8 cellular contexts compared by ENCODE assay signal in the genomic region with DNA sequence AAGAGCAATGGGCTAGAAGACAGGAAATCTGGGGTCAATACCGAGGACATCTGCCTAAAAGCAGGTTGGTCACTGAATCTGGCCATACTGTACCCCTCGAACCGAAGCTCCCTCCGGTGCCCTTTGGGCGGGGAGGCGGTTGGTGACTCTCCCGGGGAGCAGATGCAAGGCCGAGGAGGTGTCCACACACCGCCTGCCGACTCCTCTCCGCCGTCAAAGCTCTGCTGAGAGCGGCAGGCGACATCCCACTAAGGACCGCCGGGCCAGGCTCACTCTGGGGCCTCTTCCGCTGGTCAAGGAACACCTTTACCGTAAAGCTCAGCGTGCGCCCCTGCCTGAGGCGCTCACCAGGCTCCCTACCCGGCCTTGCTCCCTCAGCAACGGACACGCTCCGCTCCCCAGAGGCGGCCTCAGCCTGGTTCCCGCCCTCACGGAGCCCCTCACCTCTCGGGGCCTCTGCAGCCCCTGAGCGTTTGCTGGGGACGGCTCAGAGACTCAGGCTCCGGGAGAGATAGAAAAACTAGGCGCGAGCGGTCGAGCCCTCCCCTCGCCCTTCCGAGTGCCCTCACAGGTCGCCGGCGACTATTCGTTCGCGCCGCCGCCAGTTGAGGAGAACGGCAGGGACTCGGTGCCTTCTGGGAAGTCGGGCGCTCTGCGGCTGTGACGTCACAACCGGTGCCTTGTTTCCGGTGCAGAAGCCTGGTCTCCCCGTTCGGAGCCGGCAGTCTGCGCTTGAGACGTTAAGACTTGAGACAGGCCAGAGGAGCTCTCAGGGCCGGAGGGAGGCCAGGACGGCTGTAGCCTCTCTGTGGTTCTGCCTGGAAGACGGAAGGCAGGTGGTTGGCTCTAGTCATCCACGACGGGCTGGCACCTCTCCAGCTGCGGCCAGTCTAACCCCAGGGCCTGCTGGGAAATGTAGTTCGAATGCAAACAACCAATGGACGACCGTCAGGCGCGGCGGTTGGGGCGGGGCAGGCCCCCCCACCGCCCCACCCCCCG. TPM values are rescaled to one million over a fixed set of nuclear protein-coding genes. Genes with fewer than 3 reads are reported as not detected.
DNase-seq lines count a peak whose midpoint lies in the region; ATAC-seq, FAIRE-seq and TF ChIP-seq lines count a peak whose summit lies in the region.

A gene with protein sequence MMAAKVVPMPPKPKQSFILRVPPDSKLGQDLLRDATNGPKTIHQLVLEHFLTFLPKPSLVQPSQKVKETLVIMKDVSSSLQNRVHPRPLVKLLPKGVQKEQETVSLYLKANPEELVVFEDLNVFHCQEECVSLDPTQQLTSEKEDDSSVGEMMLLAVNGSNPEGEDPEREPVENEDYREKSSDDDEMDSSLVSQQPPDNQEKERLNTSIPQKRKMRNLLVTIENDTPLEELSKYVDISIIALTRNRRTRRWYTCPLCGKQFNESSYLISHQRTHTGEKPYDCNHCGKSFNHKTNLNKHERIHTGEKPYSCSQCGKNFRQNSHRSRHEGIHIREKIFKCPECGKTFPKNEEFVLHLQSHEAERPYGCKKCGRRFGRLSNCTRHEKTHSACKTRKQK (minus strand): TSS at position 616 of the 999 bp plus-strand sequence. CDS start 1,403 bp downstream, outside the sequence.

- no peaks in the 10 kb centered on the region for H4K20me1 ChIP-seq in H1 (replicated peaks in 1 of 2; ENCODE audit: control insufficient read depth in 1 of 2, insufficient read depth in 2 of 2, low read length in 2 of 2)

- H3K79me1 ChIP-seq in H1 (ENCODE audit: low read depth, low read length) (peaks cover 3% of the 10 kb centered on the region; the same call in 1 of the 2 replicates), mesenchymal stem cell (replicated peaks; ENCODE audit: low read length, poor library complexity, severe bottlenecking) (peaks cover 24% of the 10 kb centered on the region)

- peak within 1 kb of the TSS; percentile 84 for H4K8ac ChIP-seq in H1 (ENCODE audit: extremely low read depth, insufficient read depth, low read length)
- H4K8ac ChIP-seq in mesenchymal stem cell (ENCODE audit: low read length), result peak within 1 kb of the TSS; percentile 98

- no peak within 1 kb of the TSS for H3K4ac ChIP-seq in H1 (replicated peaks; ENCODE audit: insufficient read length, low read depth, low read length)
- H3K4ac ChIP-seq in mesenchymal stem cell (ENCODE audit: low read depth in 1 of 2, low read length in 2 of 2), result peak within 1 kb of the TSS; percentile 71 to 90

- H3K14ac ChIP-seq in H1 (ENCODE audit: insufficient read length) (no peak within 1 kb of the TSS), mesenchymal stem cell (ENCODE audit: low read length in 2 of 2) (peak within 1 kb of the TSS in 1 of 2 experiments; percentile 49)

- H2AK5ac ChIP-seq in H1 (ENCODE audit: low read depth, low read length) (no peak within 1 kb of the TSS), mesenchymal stem cell (ENCODE audit: low read length, severe bottlenecking) (no peak within 1 kb of the TSS)

- POLR2A ChIA-PET in Caco-2 (lab: Charles Lee) (interaction anchor here (0.5 to 0.8 kb wide), 4 partner anchors 48 to 166 kb away, joined by 3 to 4 read pairs (median 4); a partner anchor contains a TSS), H1 (lab: Charles Lee; ENCODE audit: partially characterized antibody) (interaction anchor here (0.6 to 1.9 kb wide), 14 partner anchors 10 to 167 kb away, joined by 3 to 7 read pairs (median 4); a partner anchor contains a TSS)

- H3K27me3 Mint-ChIP-seq in Caco-2 (ENCODE audit: insufficient read depth, unreplicated experiment), result no peaks in the 10 kb centered on the region

- DNase-seq in Caco-2 (peak; percentile 93 to 94), HUDEP-2 (lab: John Stamatoyannopoulos, UW; ENCODE audit: unreplicated experiment in 76 of 76) (peak in 75 of 76 experiments; percentile 60 to 94 (median 89)), NOMO-1 treated with dmso at 0.1 percent for 144 hours (lab: John Stamatoyannopoulos, UW; ENCODE audit: unreplicated experiment) (peak; percentile 92), H1 (ENCODE audit: low read depth in 1 of 2, low spot score in 2 of 2) (peak; percentile 81 to 95), mesenchymal stem cell (peak; percentile 97)
- DNase-seq in activated CD8-positive, alpha-beta memory T cell treated with anti-CD3 and anti-CD28 coated beads for 48 hours (ENCODE audit: low read depth in 2 of 3, low spot score in 2 of 3), result peak; percentile 85 to 94 (median 88)
- DNase-seq in stimulated activated CD8-positive, alpha-beta memory T cell treated with anti-CD3 and anti-CD28 coated beads, Interleukin-12 subunit alpha, Interleukin-12 subunit beta, amount 100 ng/mL, for 24 hours (ENCODE audit: extremely low read depth), result peak; percentile 87

- H2BK15ac ChIP-seq in H1 (ENCODE audit: low read length), result no peak within 1 kb of the TSS
- peak within 1 kb of the TSS; percentile 57 for H2BK15ac ChIP-seq in mesenchymal stem cell (ENCODE audit: low read depth, poor library complexity, severe bottlenecking)

- H3K56ac ChIP-seq in H1 (replicated peaks; ENCODE audit: insufficient read length, low read depth, low read length), result peak within 1 kb of the TSS; percentile 21

- H3K9me3 ChIP-seq in Caco-2 (peaks cover 6% of the 10 kb centered on the region), H1 (ENCODE audit: insufficient read depth in 2 of 2, low read depth in 1 of 2, low read length in 1 of 2) (peaks cover 5 to 19% of the 10 kb centered on the region in 2 experiments; a peak in 3 of 4 replicates), mesenchymal stem cell (ENCODE audit: control insufficient read depth, low read length) (peaks cover 28% of the 10 kb centered on the region)

- H2AFZ ChIP-seq in H1 (ENCODE audit: low read length) (peak within 1 kb of the TSS; percentile 100), mesenchymal stem cell (ENCODE audit: low read depth, low read length) (peak within 1 kb of the TSS; percentile 94)

- H3K4me3 ChIP-seq in Caco-2 (ENCODE audit: low read depth, low read length), result peak within 1 kb of the TSS; percentile 96
- peak within 1 kb of the TSS; percentile 86 to 95 (median 88) for H3K4me3 ChIP-seq in H1 (ENCODE audit: extremely low read depth in 1 of 4, insufficient read depth in 2 of 4, low read depth in 3 of 4, low read length in 4 of 4)
- peak within 1 kb of the TSS; percentile 79 to 99 for H3K4me3 ChIP-seq in mesenchymal stem cell (ENCODE audit: insufficient read depth in 1 of 2, low read depth in 1 of 2, low read length in 2 of 2)

- peak within 1 kb of the TSS; percentile 50 for H4K91ac ChIP-seq in H1 (replicated peaks; ENCODE audit: insufficient read length, low read length)
- H4K91ac ChIP-seq in mesenchymal stem cell (ENCODE audit: low read length), result peak within 1 kb of the TSS; percentile 99

- TF ChIP-seq RAD21 in H1 (IDR thresholded peaks at IDR 0.05 in 1 of 2, conservative IDR thresholded peaks at IDR 0.05 in 1 of 2; ENCODE audit: low read depth in 2 of 2, low read length in 2 of 2), result no peak

- peak within 1 kb of the TSS; percentile 83 for H3K4me3 Mint-ChIP-seq in Caco-2 (ENCODE audit: unreplicated experiment)

- no peaks in the 10 kb centered on the region; the same call in 1 of the 2 replicates for H3K36me3 ChIP-seq in Caco-2 (ENCODE audit: control insufficient read depth, insufficient read depth, low read length)
- H3K36me3 ChIP-seq in H1 (ENCODE audit: control insufficient read depth in 2 of 4, insufficient read depth in 4 of 4, low read length in 3 of 4), result peaks cover 17 to 35% (median 25%) of the 10 kb centered on the region in 4 experiments
- H3K36me3 ChIP-seq in mesenchymal stem cell (ENCODE audit: control insufficient read depth in 1 of 2, insufficient read depth in 2 of 2, low read depth in 1 of 2, low read length in 2 of 2), result peaks cover 17 to 37% of the 10 kb centered on the region in 2 experiments

- H3K27me3 ChIP-seq in Caco-2 (replicated peaks; ENCODE audit: control insufficient read depth, insufficient read depth, low read length) (no peaks in the 10 kb centered on the region), H1 (replicated peaks in 1 of 4; ENCODE audit: control insufficient read depth in 3 of 4, extremely low read depth in 1 of 4, insufficient read depth in 3 of 4, low read length in 3 of 4) (no peaks in the 10 kb centered on the region; a peak in 2 of 7 replicates), mesenchymal stem cell (ENCODE audit: control insufficient read depth in 1 of 2, insufficient read depth in 1 of 2, low read length in 2 of 2) (no peaks in the 10 kb centered on the region)

- TF ChIP-seq POLR2A in H1 (IDR thresholded peaks at IDR 0.05; ENCODE audit: control extremely low read depth in 1 of 2, low read depth in 2 of 2, low read length in 2 of 2), result peak; percentile 71 to 80

- peak within 1 kb of the TSS; percentile 93 for H3K27ac Mint-ChIP-seq in Caco-2 (ENCODE audit: unreplicated experiment)

- peaks cover 4% of the 10 kb centered on the region for H3K23me2 ChIP-seq in H1 (ENCODE audit: low read depth, low read length)

- peaks cover 43% of the 10 kb centered on the region for H3K36me3 Mint-ChIP-seq in Caco-2 (ENCODE audit: insufficient read depth, unreplicated experiment)

- peak; percentile 97 for ATAC-seq in GM21381 (IDR thresholded peaks at IDR 0.05; ENCODE audit: unreplicated experiment)

- intact Hi-C loops in Caco-2 (cut with micrococcal nuclease; ENCODE audit: unreplicated experiment), result loop anchor here (2.0 kb wide), 1 partner anchor 30 kb away; no protein-coding TSS in a partner anchor

- H3K4me1 Mint-ChIP-seq in Caco-2 (ENCODE audit: low read depth, unreplicated experiment), result no peaks in the 10 kb centered on the region

- TF ChIP-seq CTCF in Caco-2 (IDR thresholded peaks at IDR 0.05; ENCODE audit: insufficient read depth in 1 of 2, low read depth in 1 of 2, low read length in 1 of 2, severe bottlenecking in 1 of 2, unreplicated experiment in 1 of 2) (no peak), H1 (IDR thresholded peaks at IDR 0.05; ENCODE audit: control extremely low read depth in 1 of 3, insufficient read depth in 1 of 3, low read depth in 1 of 3, low read length in 3 of 3) (no peak)

- H3K4me2 ChIP-seq in H1 (ENCODE audit: insufficient read depth in 1 of 2, low read depth in 2 of 2, low read length in 2 of 2) (peak within 1 kb of the TSS; percentile 81 to 87), mesenchymal stem cell (ENCODE audit: low read length, poor library complexity, severe bottlenecking) (peak within 1 kb of the TSS; percentile 75)

- H3K18ac ChIP-seq in H1 (ENCODE audit: extremely low read depth, low read length), result peak within 1 kb of the TSS; percentile 48
- peak within 1 kb of the TSS; percentile 98 to 99 for H3K18ac ChIP-seq in mesenchymal stem cell (ENCODE audit: low read depth in 1 of 2, low read length in 2 of 2)

- peaks cover 7% of the 10 kb centered on the region for H3K9me3 Mint-ChIP-seq in Caco-2 (ENCODE audit: unreplicated experiment)

- H3K79me2 ChIP-seq in H1 (ENCODE audit: control insufficient read depth in 1 of 2, insufficient read depth in 2 of 2, low read length in 2 of 2), result peaks cover 0 to 5% of the 10 kb centered on the region in 2 experiments; a peak in 1 of 4 replicates

- H2BK12ac ChIP-seq in H1 (ENCODE audit: low read depth, low read length) (0 out of 2 replicates have a peak within 1 kb of the TSS, but pooled peaks have one; percentile 80), mesenchymal stem cell (ENCODE audit: low read length in 2 of 2) (peak within 1 kb of the TSS in 1 of 2 experiments; percentile 23)

- no peak for TF ChIP-seq EP300 in H1 (IDR thresholded peaks at IDR 0.05; ENCODE audit: borderline replicate concordance in 1 of 2, low read depth in 2 of 2, low read length in 2 of 2)

- peak within 1 kb of the TSS; percentile 92 for H4K5ac ChIP-seq in H1 (ENCODE audit: insufficient read length, low read depth, low read length)

- CTCF ChIA-PET in Caco-2 (lab: Charles Lee), result no interaction called here
- CTCF ChIA-PET in H1 (lab: Charles Lee; ENCODE audit: partially characterized antibody), result interaction anchor here (0.8 to 1.7 kb wide), 4 partner anchors 10 to 104 kb away, joined by 3 to 4 read pairs (median 3); no protein-coding TSS in a partner anchor

- H2BK5ac ChIP-seq in H1 (ENCODE audit: low read depth, low read length) (peak within 1 kb of the TSS; percentile 91), mesenchymal stem cell (ENCODE audit: low read depth, low read length, poor library complexity, severe bottlenecking) (peak within 1 kb of the TSS; percentile 83)

- BruUV-seq in Caco-2 (replicated peaks; lab: Mats Ljungman, UMichigan), result TSS peak; percentile 33

- no peak within 1 kb of the TSS for H2BK120ac ChIP-seq in H1 (replicated peaks; ENCODE audit: low read depth, low read length)
- no peak within 1 kb of the TSS for H2BK120ac ChIP-seq in mesenchymal stem cell (ENCODE audit: low read depth, low read length)

- H3K27ac ChIP-seq in H1 (ENCODE audit: low read depth, low read length) (peak within 1 kb of the TSS; percentile 81; the same call in 1 of the 2 replicates), mesenchymal stem cell (ENCODE audit: low read length, poor library complexity, severe bottlenecking) (peak within 1 kb of the TSS; percentile 97)

- H3K4me1 ChIP-seq in Caco-2 (0 out of 2 replicates have a peak, but pooled peaks cover 4% of the 10 kb centered on the region), H1 (replicated peaks in 1 of 4; ENCODE audit: control insufficient read depth in 3 of 4, insufficient read depth in 4 of 4, low read length in 3 of 4) (peaks cover 0 to 4% (median 0%) of the 10 kb centered on the region in 4 experiments; a peak in 2 of 7 replicates), mesenchymal stem cell (ENCODE audit: control insufficient read depth, insufficient read depth, low read depth, low read length) (peaks cover 8% of the 10 kb centered on the region)

- WGBS in H1 (ENCODE audit: extremely low coverage in 1 of 2, insufficient coverage in 1 of 2, insufficient read length in 1 of 2, insufficient replicate concordance in 2 of 2, low coverage in 1 of 2, low lambda C conversion rate in 2 of 2, missing lambda C conversion rate in 1 of 2), 2 experiments, result 3% methylated on average over 66 of the region's 74 CpGs; no CpG with 5 or more reads in 1 of the 2 experiments
- WGBS in mesenchymal stem cell, result 2% methylated on average over 53 of the region's 74 CpGs

- H3K9ac ChIP-seq in H1 (replicated peaks in 1 of 4; ENCODE audit: extremely low read depth in 1 of 4, low read depth in 3 of 4, low read length in 3 of 4), result peak within 1 kb of the TSS; percentile 68 to 89 (median 75)
- H3K9ac ChIP-seq in mesenchymal stem cell (ENCODE audit: low read length), result peak within 1 kb of the TSS; percentile 95

- H3K23ac ChIP-seq in H1 (ENCODE audit: insufficient read length) (no peak within 1 kb of the TSS), mesenchymal stem cell (ENCODE audit: low read length in 2 of 2) (peak within 1 kb of the TSS in 1 of 2 experiments; percentile 0)

- no peak for FAIRE-seq in H1 (lab: Jason Lieb, UNC)

- H2BK20ac ChIP-seq in H1 (ENCODE audit: low read length), result no peak within 1 kb of the TSS

RNA-seq across cellular contexts. Expression of the gene that starts here (rescaled TPM):
- 11.3 and 12.1 TPM in 2 replicates for total RNA-seq in Caco-2 (2022)
- 7.5 and 9.9 TPM in 2 replicates for total RNA-seq in H1 (2021; fragmentation: NEBNext Ultra II Directional; extraction: Animal tissue kit (Norgen Biotek cat#: 25700))
- polyA plus RNA-seq in H1 (2011; rRNA removed), result 2.7 and 3.0 TPM in 2 replicates
- 4.1 TPM for polyA plus RNA-seq in H1 (2011; cell fraction: cytosol; rRNA removed)
- 3.2 TPM for polyA plus RNA-seq in H1 (2011; cell fraction: nucleus; rRNA removed)
- polyA plus RNA-seq in H1 (2012, experiment 1 of 2), result 5.5 to 7.8 TPM (median 6.5 TPM) in 4 replicates
- polyA plus RNA-seq in H1 (2012, experiment 2 of 2), result 1.4 TPM
- polyA plus RNA-seq in H1 (2013, experiment 1 of 2), result 5.8 TPM
- polyA plus RNA-seq in H1 (2013, experiment 2 of 2), result 5.3 TPM
- 6.7 and 8.4 TPM in 2 replicates for polyA minus RNA-seq in H1 (2011; rRNA and poly(A)+ RNA removed)
- polyA minus RNA-seq in H1 (2011; cell fraction: cytosol; rRNA and poly(A)+ RNA removed), result 4.0 TPM
- 11.2 TPM for polyA minus RNA-seq in H1 (2011; cell fraction: nucleus; rRNA and poly(A)+ RNA removed)
- polyA plus RNA-seq in mesenchymal stem cell (2013, experiment 1 of 2), result 4.7 TPM
- 4.2 TPM for polyA plus RNA-seq in mesenchymal stem cell (2013, experiment 2 of 2)

Comparison
In these comparisons a context has a peak if more than half of its experiments do, and no peak if none do; other contexts are left out.
1. Peak in every context shown above with its lines: DNase-seq, ATAC-seq, H3K4me3 ChIP-seq and H3K27ac ChIP-seq.